In genomic region chr4:52588771-52589591, GRCh38 we compare ENCODE assay signal across 10 cellular contexts.
A peak's percentile ranks its signal among the peaks of the same experiment; 100 is the strongest.
DNase-seq lines count a peak whose midpoint lies in the region; ATAC-seq, FAIRE-seq and TF ChIP-seq lines count a peak whose summit lies in the region.
"Had no signal": no experiment of that assay in that cellular context is flagged by ENCODE, and none has a peak within 500 bp of the region (broad histone marks: within the 10 kb centered on the region; RNA-seq: fewer than 3 reads in every experiment).

No MANE protein-coding gene starts in this region.

- H3K4me1 Mint-ChIP-seq in activated naive CD8-positive, alpha-beta T cell treated with anti-CD3 and anti-CD28 coated beads for 36 hours, result peaks cover 4% of the 10 kb centered on the region

- no peaks in the 10 kb centered on the region for H3K79me2 ChIP-seq in keratinocyte (ENCODE audit: control insufficient read depth, insufficient read depth, low read length)

- no peaks in the 10 kb centered on the region for H4K20me1 ChIP-seq in keratinocyte (ENCODE audit: control insufficient read depth, extremely low read depth, insufficient read depth, low read length)

- H3K9me3 Mint-ChIP-seq in activated naive CD8-positive, alpha-beta T cell treated with anti-CD3 and anti-CD28 coated beads for 36 hours, result no peaks in the 10 kb centered on the region
- H3K9me3 Mint-ChIP-seq: brain had no signal

- ATAC-seq in HG03139 (IDR thresholded peaks at IDR 0.05; ENCODE audit: unreplicated experiment) (no peak), GM18873 (IDR thresholded peaks at IDR 0.05; ENCODE audit: low FRiP score, unreplicated experiment) (no peak)

- H3K27me3 Mint-ChIP-seq in activated naive CD8-positive, alpha-beta T cell treated with anti-CD3 and anti-CD28 coated beads for 36 hours, result peaks cover 5% of the 10 kb centered on the region
- H3K27me3 Mint-ChIP-seq: brain had no signal

- H3K4me3 Mint-ChIP-seq in activated naive CD8-positive, alpha-beta T cell treated with anti-CD3 and anti-CD28 coated beads for 36 hours, result no peak overlapping the region
- H3K4me3 Mint-ChIP-seq: brain had no signal

- TF ChIP-seq CTCF in keratinocyte (optimal IDR thresholded peaks at IDR 0.05 in 1 of 3, IDR thresholded peaks at IDR 0.05 in 1 of 3, conservative IDR thresholded peaks at IDR 0.05 in 1 of 3; ENCODE audit: extremely low read depth in 1 of 3, insufficient read depth in 2 of 3, low read length in 3 of 3), result no peak
- TF ChIP-seq CTCF in sigmoid colon (IDR thresholded peaks at IDR 0.05), result no peak

- no peaks in the 10 kb centered on the region for H3K36me3 Mint-ChIP-seq in activated naive CD8-positive, alpha-beta T cell treated with anti-CD3 and anti-CD28 coated beads for 36 hours

- peak; percentile 76 for FAIRE-seq in keratinocyte (lab: Jason Lieb, UNC)

- no peak overlapping the region for H3K4me2 ChIP-seq in keratinocyte (ENCODE audit: control insufficient read depth, extremely low read depth, insufficient read depth, low read depth, low read length)

- H3K27me3 ChIP-seq in keratinocyte (ENCODE audit: control insufficient read depth, extremely low read depth, insufficient read depth, low read length), result no peaks in the 10 kb centered on the region
- no peaks in the 10 kb centered on the region for H3K27me3 ChIP-seq in sigmoid colon

- peak; percentile 5 to 23 for DNase-seq in stimulated activated CD4-positive, alpha-beta T cell treated with anti-CD3 and anti-CD28 coated beads, Interleukin-2, amount 100 ng/mL, for 24 hours
- DNase-seq in stimulated activated CD4-positive, alpha-beta T cell treated with anti-CD3 and anti-CD28 coated beads, Interleukin-2, amount 100 ng/mL, for 48 hours, result no peak
- peak; percentile 1 for DNase-seq in activated naive CD8-positive, alpha-beta T cell treated with anti-CD3 and anti-CD28 coated beads for 36 hours
- DNase-seq in keratinocyte (ENCODE audit: low read depth, low spot score) (no peak), Kasumi-1 (lab: John Stamatoyannopoulos, UW) (no peak), sigmoid colon (no peak)
- DNase-seq: NCI-H510A had no signal

- no peak overlapping the region for H3K9ac ChIP-seq in keratinocyte (ENCODE audit: control insufficient read depth, extremely low read depth, insufficient read depth, low read length)

- no peak overlapping the region for H3K27ac ChIP-seq in keratinocyte (ENCODE audit: control insufficient read depth, insufficient read depth, low read length)
- no peak overlapping the region for H3K27ac ChIP-seq in sigmoid colon

- H3K4me1 ChIP-seq in keratinocyte (ENCODE audit: control insufficient read depth, extremely low read depth, insufficient read depth, low read length) (peaks cover 12% of the 10 kb centered on the region), sigmoid colon (no peaks in the 10 kb centered on the region)

- intact Hi-C loops in sigmoid colon (cut with DNase I), result no loop called here

- H3K9me3 ChIP-seq in keratinocyte (ENCODE audit: control insufficient read depth, low read depth, low read length), result no peaks in the 10 kb centered on the region
- no peaks in the 10 kb centered on the region for H3K9me3 ChIP-seq in sigmoid colon

- peak overlapping the region; percentile 41 for H2AFZ ChIP-seq in keratinocyte (ENCODE audit: control insufficient read depth, low read length)

- no peak for TF ChIP-seq POLR2A in sigmoid colon (IDR thresholded peaks at IDR 0.05)

- no peak overlapping the region for H3K27ac Mint-ChIP-seq in activated naive CD8-positive, alpha-beta T cell treated with anti-CD3 and anti-CD28 coated beads for 36 hours

- no peak overlapping the region for H3K4me3 ChIP-seq in keratinocyte (ENCODE audit: control insufficient read depth in 2 of 3, extremely low read depth in 1 of 3, insufficient read depth in 2 of 3, low read depth in 1 of 3, low read length in 3 of 3)
- H3K4me3 ChIP-seq in sigmoid colon, result no peak overlapping the region

- 64 to 77% methylated on average over 13 of the region's 13 CpGs for WGBS in sigmoid colon, 2 donors

- H3K9me1 ChIP-seq in keratinocyte (ENCODE audit: control insufficient read depth, extremely low read depth, insufficient read depth, low read length), result no peaks in the 10 kb centered on the region

- H3K36me3 ChIP-seq in keratinocyte (ENCODE audit: control insufficient read depth in 2 of 2, extremely low read depth in 1 of 2, insufficient read depth in 2 of 2, low read length in 2 of 2), result no peaks in the 10 kb centered on the region
- peaks cover 0 to 9% (median 0%) of the 10 kb centered on the region in 4 donors for H3K36me3 ChIP-seq in sigmoid colon

- dilution Hi-C loops in keratinocyte (cut with MboI; ENCODE audit: extremely low pct_ligation_motif_present, low sequenced_read_pairs), result no loop called here

- TF ChIP-seq EP300 in sigmoid colon (IDR thresholded peaks at IDR 0.05), result no peak

Comparison
In these comparisons a context has a peak if more than half of its experiments do, and no peak if none do; other contexts are left out.
1. DNase-seq: peak in stimulated activated CD4-positive, alpha-beta T cell treated with anti-CD3 and anti-CD28 coated beads, Interleukin-2, amount 100 ng/mL, for 24 hours (2 of 2) and activated naive CD8-positive, alpha-beta T cell treated with anti-CD3 and anti-CD28 coated beads for 36 hours (single experiment); none in stimulated activated CD4-positive, alpha-beta T cell treated with anti-CD3 and anti-CD28 coated beads, Interleukin-2, amount 100 ng/mL, for 48 hours (0 of 2), keratinocyte (single experiment), Kasumi-1 (0 of 2) and sigmoid colon (single experiment).